2 cellular contexts compared by ENCODE assay signal in the genomic region with DNA sequence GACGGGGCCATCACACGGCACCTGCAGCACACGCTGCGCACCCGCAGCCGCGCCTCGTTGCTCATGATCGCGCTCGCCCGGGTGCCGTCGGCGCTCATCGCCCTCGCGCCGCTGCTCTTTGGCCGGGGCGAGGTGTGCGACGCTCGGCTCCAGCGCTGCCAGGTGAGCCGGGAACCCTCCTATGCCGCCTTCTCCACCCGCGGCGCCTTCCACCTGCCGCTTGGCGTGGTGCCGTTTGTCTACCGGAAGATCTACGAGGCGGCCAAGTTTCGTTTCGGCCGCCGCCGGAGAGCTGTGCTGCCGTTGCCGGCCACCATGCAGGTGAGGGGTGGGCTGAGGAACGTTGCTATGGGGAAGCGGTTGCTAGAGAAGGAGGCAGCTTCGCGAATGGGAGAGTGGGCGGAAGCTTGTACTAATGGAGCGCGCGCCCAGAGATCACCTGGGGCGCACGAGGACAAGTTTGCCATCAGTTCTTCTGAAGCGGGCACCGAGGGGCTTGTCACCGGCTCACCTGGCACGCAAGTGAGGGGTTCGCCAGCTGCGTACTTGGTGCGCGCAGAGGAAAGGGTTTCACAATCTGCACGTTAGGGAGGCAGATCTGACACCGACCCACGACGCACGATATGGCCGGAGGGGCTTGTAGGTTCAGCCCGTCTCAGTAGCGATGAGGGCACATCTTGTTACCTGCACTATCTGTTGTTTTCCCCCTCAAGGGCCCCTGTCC.
TF ChIP-seq lines count a peak whose summit lies in the region.

No MANE protein-coding gene starts in this region.

TF ChIP-seq in GM23338, 12 proteins besides CTCF, POLR2A, EP300 and RAD21:
- TF ChIP-seq EZH2phosphoT487 (IDR thresholded peaks at IDR 0.05; ENCODE audit: unreplicated experiment) (no peak), JUNB (IDR thresholded peaks at IDR 0.05; ENCODE audit: unreplicated experiment) (no peak), STAT1 (IDR thresholded peaks at IDR 0.05; ENCODE audit: unreplicated experiment) (no peak), ZNF114 (CRISPR knock-in tag; IDR thresholded peaks at IDR 0.05) (no peak), NANOG (IDR thresholded peaks at IDR 0.05; ENCODE audit: borderline replicate concordance) (no peak), POLR2AphosphoS5 (IDR thresholded peaks at IDR 0.05; ENCODE audit: low read depth) (no peak)

TF ChIP-seq in H1, 55 proteins besides CTCF, POLR2A, EP300 and RAD21:
- no peak for TF ChIP-seq CTBP2 (IDR thresholded peaks at IDR 0.05; ENCODE audit: borderline replicate concordance, insufficient read depth, insufficient read length, low read length)
- TF ChIP-seq KDM4A (IDR thresholded peaks at IDR 0.05; ENCODE audit: low read depth, low read length, severe bottlenecking) = peak; percentile 2
- no peak for TF ChIP-seq TAF1 (IDR thresholded peaks at IDR 0.05; ENCODE audit: low read depth, low read length)
